In the genomic region with DNA sequence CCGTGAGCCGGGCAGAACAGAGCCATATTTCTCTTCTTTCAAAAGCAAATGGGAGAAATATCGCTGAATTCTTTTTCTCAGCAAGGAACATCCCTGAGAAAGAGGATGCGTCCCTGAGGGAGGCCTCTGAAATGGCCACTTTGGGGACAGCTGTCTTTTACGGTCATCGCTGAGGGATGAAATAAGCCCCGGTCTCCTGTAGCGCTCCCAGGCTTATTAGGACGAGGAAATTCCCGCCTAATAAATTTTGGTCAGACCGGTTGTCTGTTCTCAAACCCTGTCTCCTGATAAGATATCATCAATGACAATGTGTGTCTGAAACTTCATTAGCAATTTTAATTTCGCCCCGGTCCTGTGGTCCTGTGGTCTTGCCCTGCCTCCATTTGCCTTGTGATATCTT, we compare ENCODE assay signal across 2 cellular contexts. TPM values are rescaled to one million over a fixed set of nuclear protein-coding genes. Genes with fewer than 3 reads are reported as not detected.
"Had no signal": no experiment of that assay in that cellular context is flagged by ENCODE, and none has a peak within 500 bp of the region (broad histone marks: within the 10 kb centered on the region; RNA-seq: fewer than 3 reads in every experiment).

No MANE protein-coding gene starts in this region.

RNA-seq across cellular contexts. Expression of gene GAST, which starts 26.4 kb away (rescaled TPM):
- total RNA-seq: G401, GM12878 had no signal
- polyA plus RNA-seq: GM12878 had no signal

RNA-seq across cellular contexts. Expression of gene HAP1, which starts 48.7 kb away (rescaled TPM):
- total RNA-seq: GM12878 had no signal
- polyA plus RNA-seq: GM12878 had no signal
